8 cellular contexts compared by ENCODE assay signal in genomic region chr7:29091722-29092121, GRCh38. TPM values are rescaled to one million over a fixed set of nuclear protein-coding genes. Genes with fewer than 3 reads are reported as not detected.
A peak's percentile ranks its signal among the peaks of the same experiment; 100 is the strongest.
DNase-seq lines count a peak whose midpoint lies in the region; ATAC-seq and TF ChIP-seq lines count a peak whose summit lies in the region.

No MANE protein-coding gene starts in this region.

- ATAC-seq in stimulated activated naive CD8-positive, alpha-beta T cell treated with anti-CD3 and anti-CD28 coated beads, Interleukin-15, amount 100 ng/mL, for 72 hours = peak; percentile 85

- H3K36me3 ChIP-seq in CD8-positive, alpha-beta memory T cell (ENCODE audit: insufficient read depth, low read length) = no peaks in the 10 kb centered on the region

- H3K4me3 Mint-ChIP-seq in CD8-positive, alpha-beta memory T cell = peak overlapping the region; percentile 54 to 78 (median 67)
- peak overlapping the region; percentile 62 to 71 for H3K4me3 Mint-ChIP-seq in stimulated activated naive CD8-positive, alpha-beta T cell treated with anti-CD3 and anti-CD28 coated beads, Interleukin-15, amount 100 ng/mL, for 72 hours

- no peaks in the 10 kb centered on the region for H3K36me3 Mint-ChIP-seq in CD8-positive, alpha-beta memory T cell

- TF ChIP-seq CTCF in GM20000 (IDR thresholded peaks at IDR 0.05; ENCODE audit: extremely low read depth, missing control alignments) = no peak

- peaks cover 16 to 17% of the 10 kb centered on the region in 2 donors for H3K27me3 Mint-ChIP-seq in CD8-positive, alpha-beta memory T cell
- H3K27me3 Mint-ChIP-seq in stimulated activated naive CD8-positive, alpha-beta T cell treated with anti-CD3 and anti-CD28 coated beads, Interleukin-15, amount 100 ng/mL, for 72 hours = peaks cover 24% of the 10 kb centered on the region

- H3K27me3 ChIP-seq in CD8-positive, alpha-beta memory T cell (ENCODE audit: insufficient read depth, low read length, poor library complexity, severe bottlenecking) = no peaks in the 10 kb centered on the region

- DNase-seq in CD8-positive, alpha-beta memory T cell = no peak
- peak; percentile 77 for DNase-seq in GM20000 (ENCODE audit: low spot score)
- DNase-seq in NCI-H774 (lab: John Stamatoyannopoulos, UW) = peak; percentile 12
- DNase-seq in germinal center (ENCODE audit: low spot score) = peak; percentile 64
- DNase-seq in stimulated activated naive CD8-positive, alpha-beta T cell treated with anti-CD3 and anti-CD28 coated beads, Interleukin-15, amount 100 ng/mL, for 72 hours = no peak
- no peak for DNase-seq in activated CD4-positive, CD25-positive, alpha-beta regulatory T cell treated with anti-CD3 and anti-CD28 coated beads, Interleukin-2, amount 50 U/mL, for 72 hours
- no peak for DNase-seq in islet precursor cell
- DNase-seq in HEK293T (ENCODE audit: extremely low spot score) = no peak

- H3K4me3 ChIP-seq in CD8-positive, alpha-beta memory T cell (ENCODE audit: low read length) = no peak overlapping the region

- POLR2A ChIA-PET in CD8-positive, alpha-beta memory T cell (lab: Charles Lee) = no interaction called here
- POLR2A ChIA-PET in HEK293T (lab: Yijun Ruan, JAX) = no interaction called here

- CTCF ChIA-PET in CD8-positive, alpha-beta memory T cell (lab: Charles Lee) = no interaction called here
- CTCF ChIA-PET in HEK293T (lab: Yijun Ruan, JAX) = interaction anchor here (0.6 kb wide), 2 partner anchors 316 to 373 kb away, joined by 4 read pairs; no protein-coding TSS in a partner anchor

- no peaks in the 10 kb centered on the region for H3K9me3 ChIP-seq in CD8-positive, alpha-beta memory T cell (ENCODE audit: low read length)

- peak overlapping the region in 3 of 8 donors; percentile 4 to 55 (median 38) for H3K27ac Mint-ChIP-seq in CD8-positive, alpha-beta memory T cell
- H3K27ac Mint-ChIP-seq in stimulated activated naive CD8-positive, alpha-beta T cell treated with anti-CD3 and anti-CD28 coated beads, Interleukin-15, amount 100 ng/mL, for 72 hours = peak overlapping the region in 1 of 2 donors; percentile 90

- H3K4me1 Mint-ChIP-seq in CD8-positive, alpha-beta memory T cell = peaks cover 15% of the 10 kb centered on the region in 3 donors
- peaks cover 15% of the 10 kb centered on the region for H3K4me1 Mint-ChIP-seq in stimulated activated naive CD8-positive, alpha-beta T cell treated with anti-CD3 and anti-CD28 coated beads, Interleukin-15, amount 100 ng/mL, for 72 hours

- H3K4me1 ChIP-seq in CD8-positive, alpha-beta memory T cell (ENCODE audit: insufficient read depth, low read length) = no peaks in the 10 kb centered on the region

- H3K27ac ChIP-seq in CD8-positive, alpha-beta memory T cell (ENCODE audit: low read depth, low read length) = no peak overlapping the region

- no peaks in the 10 kb centered on the region for H3K9me3 Mint-ChIP-seq in CD8-positive, alpha-beta memory T cell
- no peaks in the 10 kb centered on the region for H3K9me3 Mint-ChIP-seq in stimulated activated naive CD8-positive, alpha-beta T cell treated with anti-CD3 and anti-CD28 coated beads, Interleukin-15, amount 100 ng/mL, for 72 hours

TF ChIP-seq in HEK293T, 16 proteins besides CTCF, POLR2A, EP300 and RAD21:
- TF ChIP-seq HDGF (IDR thresholded peaks at IDR 0.05; ENCODE audit: borderline replicate concordance) (no peak), L3MBTL2 (conservative IDR thresholded peaks at IDR 0.05) (no peak), LEF1 (IDR thresholded peaks at IDR 0.05; ENCODE audit: borderline replicate concordance) (no peak), NFRKB (IDR thresholded peaks at IDR 0.05) (no peak), FOXM1 (IDR thresholded peaks at IDR 0.05; ENCODE audit: borderline replicate concordance) (no peak), ELF4 (IDR thresholded peaks at IDR 0.05) (no peak), BHLHE40 (IDR thresholded peaks at IDR 0.05; ENCODE audit: borderline replicate concordance) (no peak), CTBP1 (IDR thresholded peaks at IDR 0.05; ENCODE audit: borderline replicate concordance) (no peak), ARNT (IDR thresholded peaks at IDR 0.05) (no peak), FOXA1 (IDR thresholded peaks at IDR 0.05) (no peak)

RNA-seq across cellular contexts. Expression of gene CPVL, which starts 54.6 kb away (rescaled TPM):
- 1 to 10 TPM; 1.0 to 1.3 TPM for total RNA-seq in CD8-positive, alpha-beta memory T cell
- polyA plus RNA-seq in CD8-positive, alpha-beta memory T cell = not detected

Comparison
In these comparisons a context has a peak if more than half of its experiments do, and no peak if none do; other contexts are left out.
1. DNase-seq: peak in GM20000 (single experiment), NCI-H774 (single experiment) and germinal center (single experiment); none in CD8-positive, alpha-beta memory T cell (0 of 5), stimulated activated naive CD8-positive, alpha-beta T cell treated with anti-CD3 and anti-CD28 coated beads, Interleukin-15, amount 100 ng/mL, for 72 hours (0 of 2), activated CD4-positive, CD25-positive, alpha-beta regulatory T cell treated with anti-CD3 and anti-CD28 coated beads, Interleukin-2, amount 50 U/mL, for 72 hours (single experiment), islet precursor cell (single experiment) and HEK293T (single experiment).